Comparison of ENCODE assay signal across 22 cellular contexts in genomic region chr7:11620406-11620805, GRCh38.
A peak's percentile ranks its signal among the peaks of the same experiment; 100 is the strongest.
DNase-seq lines count a peak whose midpoint lies in the region; ATAC-seq, FAIRE-seq and TF ChIP-seq lines count a peak whose summit lies in the region.
"Had no signal": no experiment of that assay in that cellular context is flagged by ENCODE, and none has a peak within 500 bp of the region (broad histone marks: within the 10 kb centered on the region; RNA-seq: fewer than 3 reads in every experiment).

No MANE protein-coding gene starts in this region.

- TF ChIP-seq CTCF in A549 (IDR thresholded peaks at IDR 0.05) = no peak
- no peak for TF ChIP-seq CTCF in Panc1 (IDR thresholded peaks at IDR 0.05)
- no peak for TF ChIP-seq CTCF in right lobe of liver (IDR thresholded peaks at IDR 0.05)

- intact Hi-C loops in Panc1 (cut with micrococcal nuclease; ENCODE audit: unreplicated experiment) (no loop called here), right lobe of liver (cut with DNase I) (no loop called here)

- no peaks in the 10 kb centered on the region for H3K27me3 ChIP-seq in Panc1 (ENCODE audit: control insufficient read depth, insufficient read depth, low read length)
- no peaks in the 10 kb centered on the region for H3K27me3 ChIP-seq in right lobe of liver

- no peaks in the 10 kb centered on the region for H3K9me3 Mint-ChIP-seq in stimulated activated memory B cell treated with anti-CD40 and anti-IgM and Interleukin-4, amounts not matched to agents 10 μg/mL and 1 μg/mL and 100 μg/mL, for 72 hours

- no peaks in the 10 kb centered on the region for H3K4me1 Mint-ChIP-seq in stimulated activated memory B cell treated with anti-CD40 and anti-IgM and Interleukin-4, amounts not matched to agents 10 μg/mL and 1 μg/mL and 100 μg/mL, for 72 hours
- H3K4me1 Mint-ChIP-seq: B cell; CD4-positive, CD25-positive, alpha-beta regulatory T cell; CD8-positive, alpha-beta memory T cell had no signal

- H3K27me3 Mint-ChIP-seq in stimulated activated memory B cell treated with anti-CD40 and anti-IgM and Interleukin-4, amounts not matched to agents 10 μg/mL and 1 μg/mL and 100 μg/mL, for 72 hours = no peaks in the 10 kb centered on the region
- H3K27me3 Mint-ChIP-seq: B cell; CD4-positive, CD25-positive, alpha-beta regulatory T cell; CD8-positive, alpha-beta memory T cell had no signal

- H3K4me1 ChIP-seq in A549 = peaks cover 51% of the 10 kb centered on the region
- H3K4me1 ChIP-seq in Panc1 (ENCODE audit: control insufficient read depth, insufficient read depth, low read length) = no peaks in the 10 kb centered on the region
- H3K4me1 ChIP-seq in right lobe of liver = peaks cover 0 to 9% (median 0%) of the 10 kb centered on the region in 4 donors

- 32% methylated on average over 1 of the region's 1 CpG for WGBS in A549 (ENCODE audit: missing lambda C conversion rate)
- 33% methylated on average over 1 of the region's 1 CpG for WGBS in right lobe of liver (ENCODE audit: insufficient coverage, low coverage, low lambda C conversion rate, missing lambda C conversion rate)

- H3K36me3 ChIP-seq in Panc1 (ENCODE audit: control insufficient read depth, insufficient read depth, low read length) (no peaks in the 10 kb centered on the region), right lobe of liver (no peaks in the 10 kb centered on the region)

- no peak for FAIRE-seq in A549 (lab: Jason Lieb, UNC)
- FAIRE-seq in GM19239 (lab: Jason Lieb, UNC) = no peak
- FAIRE-seq: HTR-8/SVneo had no signal

- H3K4me3 ChIP-seq in A549 (peak overlapping the region; percentile 6; the same call in 1 of the 3 replicates), Panc1 (ENCODE audit: low read depth in 2 of 2, low read length in 2 of 2) (no peak overlapping the region), right lobe of liver (peak overlapping the region in 2 of 3 donors; percentile 27 to 44)
- H3K4me3 ChIP-seq: GM12878 had no signal

- peak in 1 of 2 experiments; percentile 50; a peak in 3 of 6 replicates for ATAC-seq in A549
- peak; percentile 7 for ATAC-seq in GM18867 (IDR thresholded peaks at IDR 0.05; ENCODE audit: unreplicated experiment)
- ATAC-seq in Panc1 = peak; percentile 66
- peak; percentile 56 to 74 (median 67) for ATAC-seq in right lobe of liver
- no peak for ATAC-seq in stimulated activated memory B cell treated with anti-CD40 and anti-IgM and Interleukin-4, amounts not matched to agents 10 μg/mL and 1 μg/mL and 100 μg/mL, for 72 hours
- ATAC-seq in HG02763 (IDR thresholded peaks at IDR 0.05; ENCODE audit: unreplicated experiment) = no peak
- ATAC-seq: GM12878 had no signal

- no peaks in the 10 kb centered on the region for H3K36me3 Mint-ChIP-seq in stimulated activated memory B cell treated with anti-CD40 and anti-IgM and Interleukin-4, amounts not matched to agents 10 μg/mL and 1 μg/mL and 100 μg/mL, for 72 hours
- H3K36me3 Mint-ChIP-seq: CD4-positive, CD25-positive, alpha-beta regulatory T cell; CD8-positive, alpha-beta memory T cell had no signal

- no peak overlapping the region for H3K4me3 Mint-ChIP-seq in stimulated activated memory B cell treated with anti-CD40 and anti-IgM and Interleukin-4, amounts not matched to agents 10 μg/mL and 1 μg/mL and 100 μg/mL, for 72 hours
- H3K4me3 Mint-ChIP-seq: B cell; CD4-positive, CD25-positive, alpha-beta regulatory T cell; CD8-positive, alpha-beta memory T cell had no signal

- H3K9me3 ChIP-seq in A549 (peaks cover 3% of the 10 kb centered on the region; the same call in 1 of the 3 replicates), Panc1 (ENCODE audit: control insufficient read depth, insufficient read depth, low read depth, low read length) (no peaks in the 10 kb centered on the region), right lobe of liver (no peaks in the 10 kb centered on the region)

- H3K27ac ChIP-seq in A549 (peak overlapping the region; percentile 79 to 82), Panc1 (ENCODE audit: low read length) (no peak overlapping the region), right lobe of liver (peak overlapping the region; percentile 66 to 87 (median 75))

- H3K4me2 ChIP-seq in A549 = peak overlapping the region; percentile 62

- BruUV-seq in Panc1 (replicated peaks; lab: Mats Ljungman, UMichigan) = no TSS peak

- in situ Hi-C loops in Panc1 (cut with HindIII; ENCODE audit: low pct_unique_long_range_greater_than_20kb, low sequenced_read_pairs) = no loop called here

- POLR2A ChIA-PET in A549 (lab: Yijun Ruan, JAX) (no interaction called here), Panc1 (lab: Charles Lee) (no interaction called here)

- CTCF ChIA-PET in A549 (lab: Yijun Ruan, JAX) = no interaction called here
- CTCF ChIA-PET in Panc1 (lab: Charles Lee) = no interaction called here

- TF ChIP-seq RAD21 in A549 (conservative IDR thresholded peaks at IDR 0.05 in 1 of 2, IDR thresholded peaks at IDR 0.05 in 1 of 2) = no peak

- TF ChIP-seq POLR2A in A549 (IDR thresholded peaks at IDR 0.05; ENCODE audit: low read length) = no peak
- no peak for TF ChIP-seq POLR2A in right lobe of liver (IDR thresholded peaks at IDR 0.05)

- no peak for TF ChIP-seq EP300 in A549 (IDR thresholded peaks at IDR 0.05)

- no peak overlapping the region for H3K27ac Mint-ChIP-seq in stimulated activated memory B cell treated with anti-CD40 and anti-IgM and Interleukin-4, amounts not matched to agents 10 μg/mL and 1 μg/mL and 100 μg/mL, for 72 hours
- H3K27ac Mint-ChIP-seq: B cell; CD4-positive, CD25-positive, alpha-beta regulatory T cell had no signal

- no peak for DNase-seq in A549 (ENCODE audit: low read depth in 1 of 2, low spot score in 1 of 2)
- no peak for DNase-seq in Panc1 (ENCODE audit: low read depth, low spot score)
- DNase-seq in right lobe of liver = no peak
- no peak for DNase-seq in LoVo (ENCODE audit: low spot score)
- no peak for DNase-seq in GM19239 (ENCODE audit: insufficient read length, low spot score)
- DNase-seq: 8988T; C1 segment of cervical spinal cord; CD4-positive, CD25-positive, alpha-beta regulatory T cell; CD8-positive, alpha-beta memory T cell; COR-L47; DMS 273 treated with DMSO at 0.1 percent for 48 hours; DMS53; DND-41; EL; HCEC 1CT; KG1 had no signal

TF ChIP-seq in A549, 52 proteins besides CTCF, POLR2A, EP300 and RAD21:
- TF ChIP-seq HOXB5 (CRISPR knock-in tag; IDR thresholded peaks at IDR 0.05) = no peak
- no peak for TF ChIP-seq EHF (CRISPR knock-in tag; IDR thresholded peaks at IDR 0.05)
- TF ChIP-seq REST (IDR thresholded peaks at IDR 0.05) = no peak
- no peak for TF ChIP-seq PBX3 (IDR thresholded peaks at IDR 0.05)
- TF ChIP-seq NPAS2 (CRISPR knock-in tag; IDR thresholded peaks at IDR 0.05; ENCODE audit: borderline replicate concordance) = no peak
- TF ChIP-seq RARB (CRISPR knock-in tag; IDR thresholded peaks at IDR 0.05) = no peak
- no peak for TF ChIP-seq SMC3 (IDR thresholded peaks at IDR 0.05)
- no peak for TF ChIP-seq FOXS1 (CRISPR knock-in tag; IDR thresholded peaks at IDR 0.05)
- no peak for TF ChIP-seq FOSL2 (IDR thresholded peaks at IDR 0.05)
- no peak for TF ChIP-seq FOSL2 (CRISPR knock-in tag; IDR thresholded peaks at IDR 0.05)
- no peak for TF ChIP-seq PHF8 (IDR thresholded peaks at IDR 0.05; ENCODE audit: borderline replicate concordance, low read depth)
- TF ChIP-seq USF2 (IDR thresholded peaks at IDR 0.05) = no peak
- no peak for TF ChIP-seq POLR2AphosphoS2 (conservative IDR thresholded peaks at IDR 0.05; ENCODE audit: low read length)
- no peak for TF ChIP-seq MYC (IDR thresholded peaks at IDR 0.05; ENCODE audit: borderline replicate concordance, low read length)

Comparison
In these comparisons a context has a peak if more than half of its experiments do, and no peak if none do; other contexts are left out.
1. ATAC-seq: peak in GM18867 (single experiment), Panc1 (single experiment) and right lobe of liver (4 of 4); none in stimulated activated memory B cell treated with anti-CD40 and anti-IgM and Interleukin-4, amounts not matched to agents 10 μg/mL and 1 μg/mL and 100 μg/mL, for 72 hours (single experiment) and HG02763 (single experiment).
2. H3K4me3 ChIP-seq: peak in A549 (single experiment) and right lobe of liver (2 of 3); none in Panc1 (0 of 2).